ENCODE assay signal across 10 cellular contexts in genomic region chr1:246897302-246897701, GRCh38.
"Had no signal": no experiment of that assay in that cellular context is flagged by ENCODE, and none has a peak within 500 bp of the region (broad histone marks: within the 10 kb centered on the region; RNA-seq: fewer than 3 reads in every experiment).

No MANE protein-coding gene starts in this region.

- DNase-seq: H9, HCEC 1CT, Karpas-422, KBM-7 had no signal

- H3K27ac ChIP-seq: HL-60, KMS-11 had no signal

- H3K4me3 ChIP-seq: GM23338 had no signal

- H3K4me1 Mint-ChIP-seq: GM23338, H9 had no signal

- H3K27me3 Mint-ChIP-seq: IgD-negative memory B cell had no signal

- FAIRE-seq: H1, H54 had no signal

- H3K4me2 ChIP-seq: GM23338, KMS-11 had no signal

- H3K27ac Mint-ChIP-seq: GM23338, H9, IgD-negative memory B cell had no signal

- H3K9me3 Mint-ChIP-seq: GM23338, H9, IgD-negative memory B cell had no signal

- H3K9ac ChIP-seq: KMS-11 had no signal

- ATAC-seq: GM23338 had no signal

- H3K4me3 Mint-ChIP-seq: GM23338, H9, IgD-negative memory B cell had no signal

- H2AFZ ChIP-seq: GM23338 had no signal
